ENCODE assay signal across 1 cellular context in genomic region chr15:60126661-60127060, GRCh38.
TF ChIP-seq lines count a peak whose summit lies in the region.

No MANE protein-coding gene starts in this region.

TF ChIP-seq in H1, 55 proteins besides CTCF, POLR2A, EP300 and RAD21 (continued from another document):
- TF ChIP-seq HDAC6 (IDR thresholded peaks at IDR 0.05; ENCODE audit: low read depth, low read length) (no peak), CBX5 (IDR thresholded peaks at IDR 0.05; ENCODE audit: low read depth, low read length) (no peak), PHF8 (conservative IDR thresholded peaks at IDR 0.05; ENCODE audit: low read depth, low read length) (no peak), RXRA (IDR thresholded peaks at IDR 0.05; ENCODE audit: insufficient read depth, low read depth, low read length) (no peak), CREB1 (IDR thresholded peaks at IDR 0.05) (no peak), EZH2 (IDR thresholded peaks at IDR 0.05; ENCODE audit: low read depth, low read length, severe bottlenecking) (no peak), CHD2 (IDR thresholded peaks at IDR 0.05; ENCODE audit: low read length) (no peak), POLR2AphosphoS5 (IDR thresholded peaks at IDR 0.05; ENCODE audit: low read depth, low read length) (no peak), SP4 (IDR thresholded peaks at IDR 0.05; ENCODE audit: low read length) (no peak), ASH2L (IDR thresholded peaks at IDR 0.05; ENCODE audit: low read length) (no peak), E2F6 (IDR thresholded peaks at IDR 0.05) (no peak), CHD7 (IDR thresholded peaks at IDR 0.05; ENCODE audit: insufficient replicate concordance, low read length) (no peak), KDM1A (IDR thresholded peaks at IDR 0.05; ENCODE audit: borderline replicate concordance, low read length) (no peak), TAF7 (optimal IDR thresholded peaks at IDR 0.05; ENCODE audit: borderline replicate concordance, low read depth, low read length) (no peak), JUND (IDR thresholded peaks at IDR 0.05; ENCODE audit: low read length) (no peak)
TF ChIP-seq in H1: peak in this region for 0.
